ENCODE assay signal across 1 cellular context in genomic region chr18:62224229-62224628, GRCh38.
TF ChIP-seq lines count a peak whose summit lies in the region.

No MANE protein-coding gene starts in this region.

TF ChIP-seq in HepG2, 621 proteins besides CTCF, POLR2A, EP300 and RAD21:
- TF ChIP-seq ZNF567 (CRISPR knock-in tag; IDR thresholded peaks at IDR 0.05; ENCODE audit: borderline replicate concordance) (no peak), ZNF512B (CRISPR knock-in tag; IDR thresholded peaks at IDR 0.05; ENCODE audit: borderline replicate concordance) (no peak), ATF4 (CRISPR knock-in tag; IDR thresholded peaks at IDR 0.05) (no peak), ZNF282 (IDR thresholded peaks at IDR 0.05; ENCODE audit: partially characterized antibody) (no peak), ZMYM2 (CRISPR knock-in tag; IDR thresholded peaks at IDR 0.05) (0 out of 2 replicates have a peak, but pooled peaks have one; percentile 25), ZNF280D (CRISPR knock-in tag; IDR thresholded peaks at IDR 0.05) (peak; percentile 97)
